ENCODE assay signal across 20 cellular contexts in genomic region chr19:7483720-7484201, GRCh38. TPM values are rescaled to one million over a fixed set of nuclear protein-coding genes. Genes with fewer than 3 reads are reported as not detected.
A peak's percentile ranks its signal among the peaks of the same experiment; 100 is the strongest.
DNase-seq lines count a peak whose midpoint lies in the region; ATAC-seq and TF ChIP-seq lines count a peak whose summit lies in the region.
"Had no signal": no experiment of that assay in that cellular context is flagged by ENCODE, and none has a peak within 500 bp of the region (broad histone marks: within the 10 kb centered on the region; RNA-seq: fewer than 3 reads in every experiment).

No MANE protein-coding gene starts in this region.

- H3K4me1 ChIP-seq in spleen, result peaks cover 0 to 33% (median 22%) of the 10 kb centered on the region in 6 donors

- H3K4me3 ChIP-seq in iPS-18c (ENCODE audit: insufficient read depth, low read depth, low read length) (peak overlapping the region; percentile 29; the same call in 1 of the 2 replicates), spleen (no peak overlapping the region)
- H3K4me3 ChIP-seq: lung, sigmoid colon, transverse colon had no signal

- WGBS in spleen, 5 donors, result 74 to 83% (median 76%) methylated on average over 17 of the region's 17 CpGs

- TF ChIP-seq POLR2A in spleen (IDR thresholded peaks at IDR 0.05), result no peak

- intact Hi-C loops in spleen (cut with DNase I; ENCODE audit: low total_unique reads), result no loop called here

- H3K27ac ChIP-seq in spleen, result peak overlapping the region in 5 of 8 donors; percentile 30 to 70 (median 44)
- H3K27ac ChIP-seq: sigmoid colon had no signal

- no peaks in the 10 kb centered on the region for H3K27me3 ChIP-seq in spleen (replicated peaks in 1 of 7)
- H3K27me3 ChIP-seq: sigmoid colon, transverse colon had no signal

- TF ChIP-seq CTCF in spleen (IDR thresholded peaks at IDR 0.05 in 8 of 11, conservative IDR thresholded peaks at IDR 0.05 in 3 of 11), result no peak

- ATAC-seq in SK-N-SH treated with all-trans-retinoic acid at 6 μM for 48 hours (no peak; the same call in 2 of the 3 replicates), HG03280 (IDR thresholded peaks at IDR 0.05; ENCODE audit: unreplicated experiment) (no peak), HG02642 (IDR thresholded peaks at IDR 0.05; ENCODE audit: poor library complexity, unreplicated experiment) (no peak)
- ATAC-seq: activated CD8-positive, alpha-beta memory T cell treated with anti-CD3 and anti-CD28 coated beads, Interleukin-2, amount 10 ng/mL, durations not matched to agents 7 days and 5 days had no signal

- peaks cover 2% of the 10 kb centered on the region for H3K9me3 ChIP-seq in iPS-18c (ENCODE audit: control insufficient read depth, insufficient read depth, low read length)
- H3K9me3 ChIP-seq in spleen, result no peaks in the 10 kb centered on the region
- H3K9me3 ChIP-seq: sigmoid colon, transverse colon had no signal

- H3K36me3 ChIP-seq in spleen, result no peaks in the 10 kb centered on the region
- H3K36me3 ChIP-seq: sigmoid colon, transverse colon had no signal

- peak; percentile 28 for DNase-seq in HT-29 (ENCODE audit: low spot score)
- no peak for DNase-seq in spleen
- DNase-seq in midbrain (lab: John Stamatoyannopoulos, UW), result no peak
- no peak for DNase-seq in activated CD4-positive, alpha-beta T cell treated with anti-CD3 and anti-CD28 coated beads, Interleukin-2, amount 50 U/mL, for 4 hours
- DNase-seq: activated B cell treated with CpG ODN at 0.5 μM for 24 hours; activated CD8-positive, alpha-beta memory T cell treated with anti-CD3 and anti-CD28 coated beads, Interleukin-2, amount 10 ng/mL, durations not matched to agents 7 days and 5 days; AML-193; DMS53; effector CD8-positive, alpha-beta T cell; GOT3; KG1; sigmoid colon; stimulated activated CD4-positive, alpha-beta T cell treated with anti-CD3 and anti-CD28 coated beads, Interleukin-4, amount 100 ng/mL, for 24 hours; SW 1271 had no signal

TF ChIP-seq in SK-N-SH treated with all-trans-retinoic acid at 6 μM for 48 hours, 23 proteins besides CTCF, POLR2A, EP300 and RAD21:
- TF ChIP-seq TSHZ2 (CRISPR knock-in tag; IDR thresholded peaks at IDR 0.05), result 0 out of 2 replicates have a peak, but pooled peaks have one; percentile 20
- no peak for TF ChIP-seq BACH2 (CRISPR knock-in tag; IDR thresholded peaks at IDR 0.05; ENCODE audit: borderline replicate concordance)
- no peak for TF ChIP-seq ZNF8 (CRISPR knock-in tag; IDR thresholded peaks at IDR 0.05)

RNA-seq across cellular contexts. Expression of gene PEX11G, which starts 5.1 kb away (rescaled TPM):
- total RNA-seq in HT-29 (2014; rRNA removed; shearing (Covaris generic)), result 4.0 and 6.4 TPM in 2 replicates
- total RNA-seq in spleen, result 1 to 10 TPM; 2.3 to 9.6 (median 5.2) TPM
- 1 to 10 TPM; 3.4 to 7.8 (median 4.0) TPM for polyA plus RNA-seq in spleen

RNA-seq across cellular contexts. Expression of gene ZNF358, which starts 32.1 kb away (rescaled TPM):
- 4.2 and 5.6 TPM in 2 replicates for total RNA-seq in HT-29 (2014; rRNA removed; shearing (Covaris generic))
- 10 to 100 TPM; 22.8 to 50.5 (median 43.6) TPM for total RNA-seq in spleen
- 10 to 100 TPM; 23.8 to 44.6 (median 30.6) TPM for polyA plus RNA-seq in spleen

RNA-seq across cellular contexts. Expression of gene MCOLN1, which starts 38.7 kb away (rescaled TPM):
- 7.1 and 7.5 TPM in 2 replicates for total RNA-seq in HT-29 (2014; rRNA removed; shearing (Covaris generic))
- total RNA-seq in spleen, result 100 to 1,000 TPM in 6 of 7 donors, 10 to 100 TPM in 1; 76.9 to 166 (median 131) TPM
- 100 to 1,000 TPM in 1 of 3 donors, 10 to 100 TPM in 2; 25.1 to 106 (median 68.5) TPM for polyA plus RNA-seq in spleen

RNA-seq across cellular contexts. Expression of gene PNPLA6, which starts 51.8 kb away (rescaled TPM):
- total RNA-seq in HT-29 (2014; rRNA removed; shearing (Covaris generic)), result 61.3 and 74.3 TPM in 2 replicates
- 100 to 1,000 TPM; 125 to 225 (median 151) TPM for total RNA-seq in spleen
- 100 to 1,000 TPM in 2 of 3 donors, 10 to 100 TPM in 1; 51.0 to 142 (median 130) TPM for polyA plus RNA-seq in spleen
